9 cellular contexts compared by ENCODE assay signal in genomic region chr7:114922652-114923402, GRCh38. TPM values are rescaled to one million over a fixed set of nuclear protein-coding genes. Genes with fewer than 3 reads are reported as not detected.
DNase-seq lines count a peak whose midpoint lies in the region; FAIRE-seq and TF ChIP-seq lines count a peak whose summit lies in the region.
"Had no signal": no experiment of that assay in that cellular context is flagged by ENCODE, and none has a peak within 500 bp of the region (broad histone marks: within the 10 kb centered on the region; RNA-seq: fewer than 3 reads in every experiment).

No MANE protein-coding gene starts in this region.

- no peak for FAIRE-seq in H54 (lab: Jason Lieb, UNC)
- FAIRE-seq: islet of Langerhans had no signal

- no peaks in the 10 kb centered on the region for H3K27me3 Mint-ChIP-seq in activated CD4-positive, alpha-beta memory T cell treated with anti-CD3 and anti-CD28 coated beads for 36 hours
- H3K27me3 Mint-ChIP-seq in endothelial cell (ENCODE audit: unreplicated experiment): peaks cover 2% of the 10 kb centered on the region

- H3K36me3 ChIP-seq in Loucy (ENCODE audit: insufficient read depth, low read length): no peaks in the 10 kb centered on the region

- no peak for TF ChIP-seq CTCF in GM10248 (IDR thresholded peaks at IDR 0.05; ENCODE audit: control extremely low read depth, extremely low read depth, low read depth, missing control alignments)
- TF ChIP-seq CTCF in Loucy (conservative IDR thresholded peaks at IDR 0.05; ENCODE audit: low read length): no peak
- no peak for TF ChIP-seq CTCF in endothelial cell (IDR thresholded peaks at IDR 0.05; ENCODE audit: unreplicated experiment)

- no peaks in the 10 kb centered on the region for H3K9me2 ChIP-seq in Loucy (replicated peaks; ENCODE audit: low read depth, low read length)

- peak; percentile 50; the same call in 1 of the 2 replicates for TF ChIP-seq POLR2A in H54 (IDR thresholded peaks at IDR 0.05; ENCODE audit: low read depth, low read length)

- POLR2A ChIA-PET in GM10248 (lab: Yijun Ruan, JAX): no interaction called here
- POLR2A ChIA-PET in activated CD4-positive, alpha-beta memory T cell treated with anti-CD3 and anti-CD28 coated beads for 36 hours (lab: Charles Lee): interaction anchor here (0.6 to 5.1 kb wide), 13 partner anchors 10 to 121 kb away, joined by 3 to 26 read pairs (median 3); no protein-coding TSS in a partner anchor

- no peaks in the 10 kb centered on the region for H4K20me1 ChIP-seq in Loucy (ENCODE audit: insufficient read depth, low read length, poor library complexity, severe bottlenecking)

- H3K9me3 ChIP-seq in Loucy (ENCODE audit: insufficient read depth, low read depth, low read length): no peaks in the 10 kb centered on the region

- H3F3A ChIP-seq in Loucy (ENCODE audit: low read depth): no peaks in the 10 kb centered on the region

- H3K27me3 ChIP-seq in Loucy (ENCODE audit: insufficient read depth, low read length, poor library complexity, severe bottlenecking): peaks cover 28% of the 10 kb centered on the region

- peak; percentile 47 for DNase-seq in GM10248 (ENCODE audit: extremely low spot score)
- DNase-seq in H54 (ENCODE audit: insufficient read length, low spot score): peak; percentile 35
- peak; percentile 70 for DNase-seq in activated CD4-positive, alpha-beta memory T cell treated with anti-CD3 and anti-CD28 coated beads for 36 hours
- DNase-seq in endothelial cell (ENCODE audit: low spot score): peak; percentile 54
- DNase-seq in mucosa of gallbladder (ENCODE audit: low spot score): peak; percentile 13
- peak; percentile 62 for DNase-seq in stimulated activated naive CD4-positive, alpha-beta T cell treated with Interleukin-2 at 50 U/mL for 16 hours (lab: John Stamatoyannopoulos, UW)
- DNase-seq in putamen (ENCODE audit: low spot score): no peak

- intact Hi-C loops in activated CD4-positive, alpha-beta memory T cell treated with anti-CD3 and anti-CD28 coated beads for 36 hours (cut with micrococcal nuclease): loop anchor here (1.0 to 10.0 kb wide), 6 partner anchors 8 to 1288 kb away; partner anchors contain the start of gene TES

- H3K9me3 Mint-ChIP-seq in activated CD4-positive, alpha-beta memory T cell treated with anti-CD3 and anti-CD28 coated beads for 36 hours: no peaks in the 10 kb centered on the region
- no peaks in the 10 kb centered on the region for H3K9me3 Mint-ChIP-seq in endothelial cell (ENCODE audit: unreplicated experiment)

- peak overlapping the region; percentile 93 for H3K27ac Mint-ChIP-seq in activated CD4-positive, alpha-beta memory T cell treated with anti-CD3 and anti-CD28 coated beads for 36 hours
- H3K27ac Mint-ChIP-seq in endothelial cell (ENCODE audit: unreplicated experiment): peak overlapping the region; percentile 94

- H3K9ac ChIP-seq in Loucy (ENCODE audit: low read depth, low read length, poor library complexity, severe bottlenecking): peak overlapping the region; percentile 59

- peaks cover 58% of the 10 kb centered on the region for H3K4me1 Mint-ChIP-seq in activated CD4-positive, alpha-beta memory T cell treated with anti-CD3 and anti-CD28 coated beads for 36 hours (ENCODE audit: low read depth)
- peaks cover 10% of the 10 kb centered on the region for H3K4me1 Mint-ChIP-seq in endothelial cell (ENCODE audit: unreplicated experiment)

- H3K4me1 ChIP-seq in Loucy (ENCODE audit: insufficient read depth, low read length, poor library complexity, severe bottlenecking): peaks cover 17% of the 10 kb centered on the region

- H3K4me3 Mint-ChIP-seq in activated CD4-positive, alpha-beta memory T cell treated with anti-CD3 and anti-CD28 coated beads for 36 hours: peak overlapping the region; percentile 87
- H3K4me3 Mint-ChIP-seq in endothelial cell (ENCODE audit: unreplicated experiment): peak overlapping the region; percentile 95

- peak overlapping the region; percentile 87 for H3K4me2 ChIP-seq in Loucy (ENCODE audit: low read depth, low read length, poor library complexity, severe bottlenecking)

- H3K79me2 ChIP-seq in Loucy (ENCODE audit: insufficient read depth, low read length): no peaks in the 10 kb centered on the region

- H3K4me3 ChIP-seq in Loucy (ENCODE audit: low read length, poor library complexity, severe bottlenecking): peak overlapping the region; percentile 81

- CTCF ChIA-PET in GM10248 (lab: Yijun Ruan, JAX): interaction anchor here (0.9 to 8.6 kb wide), 4 partner anchors 10 to 35 kb away, joined by 3 to 61 read pairs (median 13); no protein-coding TSS in a partner anchor
- CTCF ChIA-PET in activated CD4-positive, alpha-beta memory T cell treated with anti-CD3 and anti-CD28 coated beads for 36 hours (lab: Charles Lee): interaction anchor here (0.6 to 3.6 kb wide), 5 partner anchors 17 to 294 kb away, joined by 3 to 21 read pairs (median 7); no protein-coding TSS in a partner anchor

- H2AFZ ChIP-seq in Loucy (ENCODE audit: low read length): peak overlapping the region; percentile 97

- peaks cover 13% of the 10 kb centered on the region for H3K36me3 Mint-ChIP-seq in activated CD4-positive, alpha-beta memory T cell treated with anti-CD3 and anti-CD28 coated beads for 36 hours
- H3K36me3 Mint-ChIP-seq in endothelial cell (ENCODE audit: low read depth, unreplicated experiment): peaks cover 3% of the 10 kb centered on the region

RNA-seq across cellular contexts. Expression of gene MDFIC, which starts 0.9 kb away (rescaled TPM):
- 10 to 100 TPM; 78.0 to 82.3 TPM for total RNA-seq in activated CD4-positive, alpha-beta memory T cell treated with anti-CD3 and anti-CD28 coated beads for 36 hours
- 22.3 TPM for total RNA-seq in endothelial cell (ENCODE audit: unreplicated experiment)
- total RNA-seq in mucosa of gallbladder: 13.7 TPM
